ENCODE assay signal across 32 cellular contexts in the genomic region with DNA sequence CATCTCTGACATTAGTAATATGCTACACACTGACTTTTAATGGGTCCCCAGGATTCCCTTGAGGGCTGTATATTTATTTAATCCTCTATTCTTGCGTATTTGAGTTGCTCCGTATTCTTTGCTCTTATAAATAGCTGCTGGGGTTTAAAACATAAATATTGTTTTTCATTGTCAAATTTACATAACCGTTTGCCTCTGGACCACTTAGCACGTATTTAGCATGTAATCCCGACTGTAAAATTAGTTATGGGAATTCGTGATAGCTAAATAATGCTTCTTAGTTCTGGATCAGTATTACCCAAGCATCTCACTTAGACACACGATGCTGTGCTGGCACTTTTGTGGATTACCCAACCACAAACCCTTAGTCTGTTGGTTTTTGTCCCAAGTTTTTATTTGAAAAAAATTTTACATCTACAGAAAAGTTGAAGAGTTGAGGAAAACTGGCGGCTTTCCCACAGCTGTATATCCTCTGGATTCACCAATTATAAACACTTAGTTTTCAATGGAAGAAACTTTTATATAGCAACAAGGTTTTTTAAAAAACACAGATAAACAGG.
"Had no signal": no experiment of that assay in that cellular context is flagged by ENCODE, and none has a peak within 500 bp of the region (broad histone marks: within the 10 kb centered on the region; RNA-seq: fewer than 3 reads in every experiment).

No MANE protein-coding gene starts in this region.

- H3K27ac ChIP-seq: brain microvascular endothelial cell, coronary artery, left ventricle myocardium inferior, neutrophil, ovary, prostate gland, tibial nerve, WERI-Rb-1 had no signal

- H3K27me3 ChIP-seq: brain microvascular endothelial cell, neutrophil, ovary, tibial nerve had no signal

- H3K4me3 ChIP-seq: coronary artery, left ventricle myocardium inferior, ovary, prostate gland, tibial nerve had no signal

- H3K27me3 Mint-ChIP-seq: activated T-cell treated with anti-CD3 and anti-CD28 coated beads, Interleukin-2, amount 50 U/mL, for 24 hours had no signal

- H3K9me3 ChIP-seq: left ventricle myocardium inferior, neutrophil, ovary, prostate gland, tibial nerve had no signal

- H3K36me3 ChIP-seq: brain microvascular endothelial cell, neutrophil, ovary, prostate gland, WERI-Rb-1 had no signal

- H3K36me3 Mint-ChIP-seq: stimulated activated memory B cell treated with anti-CD40 and anti-IgM and Interleukin-4, amounts not matched to agents 10 μg/mL and 1 μg/mL and 100 μg/mL, for 72 hours had no signal

- DNase-seq: activated CD4-positive, alpha-beta T cell treated with anti-CD3 and anti-CD28 coated beads for 48 hours; activated CD4-positive, alpha-beta T cell treated with anti-CD3 and anti-CD28 coated beads, Interleukin-2, amount 50 U/mL, for 48 hours; activated CD8-positive, alpha-beta memory T cell treated with anti-CD3 and anti-CD28 coated beads for 24 hours; activated gamma-delta T cell; activated naive CD4-positive, alpha-beta T cell treated with anti-CD3 and anti-CD28 coated beads, Interleukin-2, amount 50 U/mL, for 16 hours; activated T-cell treated with anti-CD3 and anti-CD28 coated beads, Interleukin-2, amount 50 U/mL, for 24 hours; amniotic stem cell; brain microvascular endothelial cell; effector memory CD8-positive, alpha-beta T cell; erythroblast; left ventricle myocardium inferior; nephron progenitor cell; ovary; retina; small intestine; stimulated activated CD4-positive, alpha-beta T cell treated with anti-CD3 and anti-CD28 coated beads, Interleukin-1b, Interleukin-23, amount 100 ng/mL, for 48 hours; stimulated activated CD4-positive, alpha-beta T cell treated with anti-CD3 and anti-CD28 coated beads, Interleukin-4, amount 100 ng/mL, for 4 hours; stimulated activated CD8-positive, alpha-beta memory T cell treated with anti-CD3 and anti-CD28 coated beads, Interleukin-4, amount 100 ng/mL, for 48 hours; stimulated activated naive CD8-positive, alpha-beta T cell treated with anti-CD3 and anti-CD28 coated beads, Interleukin-15, amount 100 ng/mL, for 72 hours; T1000; WERI-Rb-1 had no signal

- H3K4me3 Mint-ChIP-seq: activated T-cell treated with anti-CD3 and anti-CD28 coated beads, Interleukin-2, amount 50 U/mL, for 24 hours; effector memory CD8-positive, alpha-beta T cell; nephron progenitor cell; stimulated activated memory B cell treated with anti-CD40 and anti-IgM and Interleukin-4, amounts not matched to agents 10 μg/mL and 1 μg/mL and 100 μg/mL, for 72 hours; stimulated activated naive CD8-positive, alpha-beta T cell treated with anti-CD3 and anti-CD28 coated beads, Interleukin-15, amount 100 ng/mL, for 72 hours; T-helper 1 cell treated with Interleukin-12 subunit alpha and Interleukin-12 subunit beta and Interleukin-4 antibody, amounts not matched to agents 30 μg/mL and 1 μg/mL, for 36 hours had no signal

- H3K27ac Mint-ChIP-seq: activated T-cell treated with anti-CD3 and anti-CD28 coated beads, Interleukin-2, amount 50 U/mL, for 24 hours; effector memory CD8-positive, alpha-beta T cell; nephron progenitor cell; stimulated activated memory B cell treated with anti-CD40 and anti-IgM and Interleukin-4, amounts not matched to agents 10 μg/mL and 1 μg/mL and 100 μg/mL, for 72 hours; T-helper 1 cell treated with Interleukin-12 subunit alpha and Interleukin-12 subunit beta and Interleukin-4 antibody, amounts not matched to agents 30 μg/mL and 1 μg/mL, for 36 hours had no signal

- FAIRE-seq: astrocyte, frontal cortex, islet of Langerhans, small intestine had no signal

- H3K4me1 ChIP-seq: prostate gland had no signal

- ATAC-seq: activated CD4-positive, CD25-positive, alpha-beta regulatory T cell treated with anti-CD3 and anti-CD28 coated beads, Interleukin-2, amount 50 U/mL, for 24 hours; effector memory CD8-positive, alpha-beta T cell; sciatic nerve; stimulated activated memory B cell treated with anti-CD40 and anti-IgM and Interleukin-4, amounts not matched to agents 10 μg/mL and 1 μg/mL and 100 μg/mL, for 72 hours; stimulated activated naive CD8-positive, alpha-beta T cell treated with anti-CD3 and anti-CD28 coated beads, Interleukin-15, amount 100 ng/mL, for 72 hours had no signal
